ENCODE assay signal across 31 cellular contexts in the genomic region with DNA sequence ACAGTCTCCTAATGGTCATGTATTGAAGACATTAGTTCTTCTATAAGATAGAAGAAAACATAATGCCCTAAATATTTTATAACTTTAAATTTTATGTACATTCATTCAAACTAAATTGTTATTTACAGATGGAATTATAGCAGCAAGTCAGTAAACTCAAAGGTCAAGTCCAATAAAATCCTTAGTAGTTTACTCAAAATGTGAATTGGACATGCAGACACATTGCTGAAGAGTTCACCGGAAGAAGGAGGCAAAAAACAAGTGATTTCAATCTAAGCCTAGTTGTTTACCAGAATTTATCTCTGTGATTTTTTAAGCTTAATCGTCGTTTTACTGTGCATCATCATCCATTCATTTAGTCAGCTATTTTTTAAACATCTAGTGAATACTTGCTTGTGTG.
"Had no signal": no experiment of that assay in that cellular context is flagged by ENCODE, and none has a peak within 500 bp of the region (broad histone marks: within the 10 kb centered on the region; RNA-seq: fewer than 3 reads in every experiment).

No MANE protein-coding gene starts in this region.

- DNase-seq: activated CD4-positive, alpha-beta memory T cell treated with anti-CD3 and anti-CD28 coated beads for 36 hours; activated CD4-positive, alpha-beta T cell treated with anti-CD3 and anti-CD28 coated beads for 36 hours; activated CD4-positive, alpha-beta T cell treated with anti-CD3 and anti-CD28 coated beads, Interleukin-2, amount 10 ng/mL, durations not matched to agents 24 days and 14 days; activated CD4-positive, CD25-positive, alpha-beta regulatory T cell; activated CD4-positive, CD25-positive, alpha-beta regulatory T cell treated with anti-CD3 and anti-CD28 coated beads, Interleukin-2, amount 50 U/mL, for 72 hours; activated CD8-positive, alpha-beta memory T cell treated with anti-CD3 and anti-CD28 coated beads, Interleukin-2, amount 10 ng/mL, durations not matched to agents 7 days and 5 days; activated CD8-positive, alpha-beta memory T cell treated with anti-CD3 and anti-CD28 coated beads, Interleukin-2, amount 50 U/mL, for 4 hours; activated CD8-positive, alpha-beta T cell treated with anti-CD3 and anti-CD28 coated beads, Interleukin-2, amount 10 ng/mL, durations not matched to agents 7 days and 5 days; activated effector memory CD4-positive, alpha-beta T cell treated with anti-CD3 and anti-CD28 coated beads, Interleukin-2, amount 50 U/mL, for 16 hours; activated naive CD4-positive, alpha-beta T cell treated with anti-CD3 and anti-CD28 coated beads for 36 hours; activated naive CD8-positive, alpha-beta T cell treated with anti-CD3 and anti-CD28 coated beads for 36 hours; activated naive CD8-positive, alpha-beta T cell treated with anti-CD3 and anti-CD28 coated beads, Interleukin-2, amount 50 U/mL, for 24 hours; activated T-cell treated with anti-CD3 and anti-CD28 coated beads, Interleukin-2, amount 50 U/mL, for 1 hour; activated T-cell treated with anti-CD3 and anti-CD28 coated beads, Interleukin-2, amount 50 U/mL, for 48 hours; adrenal gland; amygdala; aorta; central memory CD4-positive, alpha-beta T cell; cerebellar nuclear complex; colonic mucosa; effector CD8-positive, alpha-beta T cell; esophagus squamous epithelium; foreskin melanocyte; T-helper 1 cell; T-helper 17 cell had no signal

- H3K27me3 ChIP-seq: adrenal gland, breast epithelium, cardiac muscle cell, colonic mucosa, esophagus squamous epithelium, gastroesophageal sphincter had no signal

- H3K9me3 ChIP-seq: adrenal gland, breast epithelium, colonic mucosa, esophagus squamous epithelium, gastroesophageal sphincter had no signal

- FAIRE-seq: endometrium, endothelial cell of umbilical vein had no signal

- H3K27ac ChIP-seq: adrenal gland, breast epithelium, cardiac muscle cell, colonic mucosa, epithelial cell of prostate, esophagus squamous epithelium, gastroesophageal sphincter had no signal

- H3K4me1 ChIP-seq: adrenal gland, breast epithelium, colonic mucosa, esophagus squamous epithelium, gastroesophageal sphincter had no signal

- ATAC-seq: activated CD4-positive, alpha-beta T cell treated with anti-CD3 and anti-CD28 coated beads for 36 hours; activated CD8-positive, alpha-beta memory T cell treated with anti-CD3 and anti-CD28 coated beads, Interleukin-2, amount 10 ng/mL, durations not matched to agents 7 days and 5 days; activated CD8-positive, alpha-beta T cell treated with anti-CD3 and anti-CD28 coated beads, Interleukin-2, amount 10 ng/mL, durations not matched to agents 7 days and 5 days; activated naive CD8-positive, alpha-beta T cell treated with anti-CD3 and anti-CD28 coated beads, Interleukin-2, amount 50 U/mL, for 24 hours; gastroesophageal sphincter; T-helper 17 cell had no signal

- H3K36me3 ChIP-seq: adrenal gland, breast epithelium, cardiac muscle cell, colonic mucosa, esophagus squamous epithelium, gastroesophageal sphincter had no signal

- H3K4me3 ChIP-seq: adrenal gland, breast epithelium, cardiac muscle cell, colonic mucosa, esophagus squamous epithelium, gastroesophageal sphincter had no signal
